Comparison of ENCODE assay signal across 7 cellular contexts in the genomic region with DNA sequence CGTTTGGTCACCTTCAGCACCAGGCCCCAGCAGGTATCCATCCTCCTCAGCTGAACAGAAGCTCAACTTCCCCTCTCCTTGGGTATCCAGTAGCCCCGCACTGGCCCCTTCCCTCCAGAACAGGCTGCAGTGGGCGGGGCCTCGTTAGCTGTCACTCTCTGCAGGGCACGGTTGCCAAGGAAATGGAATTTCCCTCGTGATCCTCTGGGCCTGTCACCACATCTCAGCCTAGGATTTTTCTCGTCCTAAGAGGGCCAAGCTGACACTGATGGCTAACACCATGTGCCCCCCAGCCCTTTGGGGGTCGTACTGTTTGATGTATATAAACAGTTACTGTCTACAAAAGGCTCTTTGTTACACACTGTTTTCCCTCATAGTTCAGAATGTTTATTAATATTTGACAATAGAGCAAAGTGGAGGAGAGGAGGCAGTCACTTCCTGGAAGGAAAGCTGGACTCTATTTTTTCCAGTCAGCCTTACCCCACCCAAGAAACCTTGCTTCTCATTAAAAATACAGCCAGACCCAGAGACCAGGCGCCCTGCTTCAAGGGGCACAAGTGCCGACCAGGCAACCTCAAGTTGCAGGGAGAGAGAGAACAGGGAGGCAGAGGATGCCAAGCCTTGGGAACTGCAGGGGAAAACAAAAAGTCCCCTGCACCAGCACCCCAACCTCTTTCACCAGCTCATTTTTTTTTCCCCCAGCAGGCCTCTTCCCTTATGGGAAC. TPM values are rescaled to one million over a fixed set of nuclear protein-coding genes. Genes with fewer than 3 reads are reported as not detected.
DNase-seq lines count a peak whose midpoint lies in the region; ATAC-seq and TF ChIP-seq lines count a peak whose summit lies in the region.

No MANE protein-coding gene starts in this region.

- no peaks in the 10 kb centered on the region for H3K9me3 ChIP-seq in suprapubic skin

- TF ChIP-seq POLR2A in suprapubic skin (IDR thresholded peaks at IDR 0.05) = no peak

- no peak for TF ChIP-seq CTCF in suprapubic skin (IDR thresholded peaks at IDR 0.05)

- ATAC-seq in GM18861 (IDR thresholded peaks at IDR 0.05; ENCODE audit: unreplicated experiment) = peak; percentile 50
- peak; percentile 57 for ATAC-seq in HG02981 (IDR thresholded peaks at IDR 0.05; ENCODE audit: unreplicated experiment)
- no peak for ATAC-seq in GM18858 (IDR thresholded peaks at IDR 0.05; ENCODE audit: unreplicated experiment)

- no peak for TF ChIP-seq EP300 in suprapubic skin (IDR thresholded peaks at IDR 0.05)

- no peaks in the 10 kb centered on the region for H3K27me3 ChIP-seq in suprapubic skin

- peak overlapping the region; percentile 94 for H3K27ac ChIP-seq in angular gyrus (ENCODE audit: low read depth, low read length)
- H3K27ac ChIP-seq in suprapubic skin = peak overlapping the region; percentile 32

- DNase-seq in islet precursor cell (peak; percentile 83), suprapubic skin (ENCODE audit: low spot score in 2 of 2) (peak in 1 of 2 donors; percentile 80)
- DNase-seq in stimulated activated CD8-positive, alpha-beta memory T cell treated with anti-CD3 and anti-CD28 coated beads, Interleukin-4, amount 100 ng/mL, for 48 hours = no peak

- 13% methylated on average over 10 of the region's 10 CpGs for WGBS in suprapubic skin

- no peaks in the 10 kb centered on the region for H3K36me3 ChIP-seq in suprapubic skin

- no peak overlapping the region for H3K4me3 ChIP-seq in suprapubic skin

- peaks cover 13% of the 10 kb centered on the region for H3K4me1 ChIP-seq in suprapubic skin

RNA-seq across cellular contexts. Expression of a gene that starts 44.5 kb away (rescaled TPM):
- total RNA-seq in suprapubic skin = 10 to 100 TPM in 2 of 4 donors, 1 to 10 TPM in 2; 2.4 to 15.4 (median 9.8) TPM
